11 cellular contexts compared by ENCODE assay signal in the genomic region with DNA sequence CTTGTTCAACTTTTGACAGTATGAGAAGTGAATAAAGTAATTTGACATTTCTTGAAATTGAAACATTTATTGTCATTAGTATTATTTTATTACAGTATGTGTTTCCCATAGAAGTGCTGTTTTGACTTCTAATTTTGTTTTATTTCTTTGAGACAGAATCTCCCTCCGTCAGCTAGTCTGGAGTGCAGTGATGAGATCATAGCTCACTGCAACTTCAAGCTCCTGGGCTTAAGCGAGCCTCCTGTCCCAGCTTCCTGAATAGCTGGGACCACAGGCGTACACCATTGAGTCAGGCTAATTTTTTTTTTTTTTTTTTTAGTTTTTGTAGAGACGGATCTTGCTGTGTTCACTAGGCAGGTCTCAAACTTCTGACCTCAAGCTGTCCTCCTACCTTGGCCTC. TPM values are rescaled to one million over a fixed set of nuclear protein-coding genes. Genes with fewer than 3 reads are reported as not detected.
DNase-seq lines count a peak whose midpoint lies in the region; ATAC-seq and TF ChIP-seq lines count a peak whose summit lies in the region.
"Had no signal": no experiment of that assay in that cellular context is flagged by ENCODE, and none has a peak within 500 bp of the region (broad histone marks: within the 10 kb centered on the region; RNA-seq: fewer than 3 reads in every experiment).

No MANE protein-coding gene starts in this region.

- no peaks in the 10 kb centered on the region for H3K27me3 ChIP-seq in CD4-positive, alpha-beta T cell (ENCODE audit: control insufficient read depth, insufficient read depth, low read length)
- H3K27me3 ChIP-seq: upper lobe of left lung had no signal

- H3K36me3 Mint-ChIP-seq in CD4-positive, alpha-beta T cell (ENCODE audit: low read depth), result peaks cover 63% of the 10 kb centered on the region
- H3K36me3 Mint-ChIP-seq in nephron (ENCODE audit: low read depth), result peaks cover 20% of the 10 kb centered on the region
- H3K36me3 Mint-ChIP-seq in activated CD4-positive, alpha-beta T cell treated with anti-CD3 and anti-CD28 coated beads for 36 hours (ENCODE audit: low read depth), result peaks cover 24% of the 10 kb centered on the region

- POLR2A ChIA-PET in CD4-positive, alpha-beta T cell (lab: Charles Lee), result interaction anchor here (1.2 to 2.1 kb wide), 2 partner anchors 29 to 145 kb away, joined by 4 to 7 read pairs; partner anchors contain the start of gene THRAP3
- POLR2A ChIA-PET in HEK293T (lab: Yijun Ruan, JAX), result interaction anchor here (0.7 to 1.8 kb wide), 3 partner anchors 16 to 33 kb away, joined by 3 to 9 read pairs (median 4); partner anchors contain the start of gene THRAP3
- POLR2A ChIA-PET in activated CD4-positive, alpha-beta T cell treated with anti-CD3 and anti-CD28 coated beads for 36 hours (lab: Charles Lee), result no interaction called here

- CTCF ChIA-PET in CD4-positive, alpha-beta T cell (lab: Charles Lee), result interaction anchor here (1.1 kb wide), 1 partner anchor 32 kb away, joined by 3 read pairs; no protein-coding TSS in a partner anchor
- CTCF ChIA-PET in HEK293T (lab: Yijun Ruan, JAX), result interaction anchor here (1.4 to 2.4 kb wide), 3 partner anchors 13 to 32 kb away, joined by 3 to 10 read pairs (median 4); partner anchors contain the start of gene THRAP3
- CTCF ChIA-PET in activated CD4-positive, alpha-beta T cell treated with anti-CD3 and anti-CD28 coated beads for 36 hours (lab: Charles Lee), result interaction anchor here (0.6 to 1.6 kb wide), 2 partner anchors 67 to 168 kb away, joined by 3 to 4 read pairs; no protein-coding TSS in a partner anchor

- DNase-seq in CD4-positive, alpha-beta T cell, result no peak
- DNase-seq in HEK293T (ENCODE audit: extremely low spot score) (no peak), choroid plexus epithelial cell (ENCODE audit: low read depth) (peak; percentile 75), SW480 (ENCODE audit: low spot score) (no peak), kidney glomerular epithelial cell (lab: John Stamatoyannopoulos, UW) (no peak), T-helper 9 cell (no peak)
- no peak for DNase-seq in activated CD4-positive, alpha-beta T cell treated with anti-CD3 and anti-CD28 coated beads for 36 hours
- DNase-seq: activated T-cell treated with anti-CD3 and anti-CD28 coated beads, Interleukin-2, amount 50 U/mL, for 4 hours; NCI-H510A treated with DMSO at 0.1 percent for 48 hours; upper lobe of left lung had no signal

- H3K27ac Mint-ChIP-seq in CD4-positive, alpha-beta T cell, result peak overlapping the region; percentile 76
- peak overlapping the region; percentile 5 to 41 (median 23) for H3K27ac Mint-ChIP-seq in nephron
- H3K27ac Mint-ChIP-seq in activated CD4-positive, alpha-beta T cell treated with anti-CD3 and anti-CD28 coated beads for 36 hours, result no peak overlapping the region

- no peak overlapping the region for H3K4me3 Mint-ChIP-seq in CD4-positive, alpha-beta T cell
- H3K4me3 Mint-ChIP-seq in nephron, result no peak overlapping the region
- H3K4me3 Mint-ChIP-seq in activated CD4-positive, alpha-beta T cell treated with anti-CD3 and anti-CD28 coated beads for 36 hours, result no peak overlapping the region
- H3K4me3 Mint-ChIP-seq: activated T-cell treated with anti-CD3 and anti-CD28 coated beads, Interleukin-2, amount 50 U/mL, for 4 hours had no signal

- ATAC-seq in CD4-positive, alpha-beta T cell (ENCODE audit: poor library complexity), result no peak
- no peak for ATAC-seq in activated CD4-positive, alpha-beta T cell treated with anti-CD3 and anti-CD28 coated beads for 36 hours

- H3K27me3 Mint-ChIP-seq in CD4-positive, alpha-beta T cell, result no peaks in the 10 kb centered on the region
- no peaks in the 10 kb centered on the region for H3K27me3 Mint-ChIP-seq in nephron (ENCODE audit: low read depth)
- H3K27me3 Mint-ChIP-seq in activated CD4-positive, alpha-beta T cell treated with anti-CD3 and anti-CD28 coated beads for 36 hours, result no peaks in the 10 kb centered on the region

- H3K9me3 Mint-ChIP-seq in CD4-positive, alpha-beta T cell, result no peaks in the 10 kb centered on the region
- no peaks in the 10 kb centered on the region for H3K9me3 Mint-ChIP-seq in nephron
- H3K9me3 Mint-ChIP-seq in activated CD4-positive, alpha-beta T cell treated with anti-CD3 and anti-CD28 coated beads for 36 hours (ENCODE audit: low read depth), result no peaks in the 10 kb centered on the region
- H3K9me3 Mint-ChIP-seq: activated T-cell treated with anti-CD3 and anti-CD28 coated beads, Interleukin-2, amount 50 U/mL, for 4 hours had no signal

- no peaks in the 10 kb centered on the region for H3K9me3 ChIP-seq in CD4-positive, alpha-beta T cell (ENCODE audit: control insufficient read depth, low read length)
- H3K9me3 ChIP-seq: upper lobe of left lung had no signal

- H3K4me3 ChIP-seq in choroid plexus epithelial cell (ENCODE audit: low read depth, low read length), result no peak overlapping the region
- H3K4me3 ChIP-seq: upper lobe of left lung had no signal

- TF ChIP-seq CTCF in CD4-positive, alpha-beta T cell (IDR thresholded peaks at IDR 0.05), result no peak
- TF ChIP-seq CTCF in choroid plexus epithelial cell (conservative IDR thresholded peaks at IDR 0.05; ENCODE audit: low read depth, low read length), result no peak
- TF ChIP-seq CTCF in nephron (IDR thresholded peaks at IDR 0.05; ENCODE audit: unreplicated experiment in 3 of 3), result no peak

- intact Hi-C loops in CD4-positive, alpha-beta T cell (cut with DNase I, micrococcal nuclease), result no loop called here
- intact Hi-C loops in activated CD4-positive, alpha-beta T cell treated with anti-CD3 and anti-CD28 coated beads for 36 hours (cut with DNase I, micrococcal nuclease), result no loop called here

- peaks cover 72% of the 10 kb centered on the region for H3K4me1 Mint-ChIP-seq in CD4-positive, alpha-beta T cell (ENCODE audit: low read depth)
- peaks cover 51% of the 10 kb centered on the region for H3K4me1 Mint-ChIP-seq in nephron
- peaks cover 64% of the 10 kb centered on the region for H3K4me1 Mint-ChIP-seq in activated CD4-positive, alpha-beta T cell treated with anti-CD3 and anti-CD28 coated beads for 36 hours

- H3K27ac ChIP-seq in CD4-positive, alpha-beta T cell (ENCODE audit: low read depth, low read length), result no peak overlapping the region
- H3K27ac ChIP-seq: upper lobe of left lung had no signal

TF ChIP-seq in HEK293T, 16 proteins besides CTCF, POLR2A, EP300 and RAD21:
- TF ChIP-seq NFRKB (IDR thresholded peaks at IDR 0.05) (no peak), ZNF384 (IDR thresholded peaks at IDR 0.05) (peak; percentile 69), FOXK2 (IDR thresholded peaks at IDR 0.05) (no peak), LEF1 (IDR thresholded peaks at IDR 0.05; ENCODE audit: borderline replicate concordance) (no peak), ARNT (IDR thresholded peaks at IDR 0.05) (no peak), L3MBTL2 (conservative IDR thresholded peaks at IDR 0.05) (no peak), FOXM1 (IDR thresholded peaks at IDR 0.05; ENCODE audit: borderline replicate concordance) (no peak), TARDBP (IDR thresholded peaks at IDR 0.05) (no peak)

RNA-seq across cellular contexts. Expression of gene THRAP3, which starts 29.2 kb away (rescaled TPM):
- total RNA-seq in CD4-positive, alpha-beta T cell, result 10 to 100 TPM; 68.7 to 76.1 TPM
- 100 to 1,000 TPM; 149 to 182 TPM for total RNA-seq in activated CD4-positive, alpha-beta T cell treated with anti-CD3 and anti-CD28 coated beads for 36 hours

RNA-seq across cellular contexts. Expression of gene SH3D21, which starts 52.7 kb away (rescaled TPM):
- total RNA-seq in CD4-positive, alpha-beta T cell, result 1 to 10 TPM; 1.9 to 2.6 TPM
- 10 to 100 TPM; 26.2 to 33.0 TPM for total RNA-seq in activated CD4-positive, alpha-beta T cell treated with anti-CD3 and anti-CD28 coated beads for 36 hours

Comparison
In these comparisons a context has a peak if more than half of its experiments do, and no peak if none do; other contexts are left out.
1. RNA of gene SH3D21, which starts 52.7 kb away (total RNA-seq): 26.2 to 33.0 TPM in activated CD4-positive, alpha-beta T cell treated with anti-CD3 and anti-CD28 coated beads for 36 hours; 1.9 to 2.6 TPM in CD4-positive, alpha-beta T cell; every median in the first group is over 4 times any median in the second.